ENCODE assay signal across 9 cellular contexts in genomic region chr19:10699650-10700335, GRCh38. TPM values are rescaled to one million over a fixed set of nuclear protein-coding genes. Genes with fewer than 3 reads are reported as not detected.
DNase-seq lines count a peak whose midpoint lies in the region; ATAC-seq and TF ChIP-seq lines count a peak whose summit lies in the region.
"Had no signal": no experiment of that assay in that cellular context is flagged by ENCODE, and none has a peak within 500 bp of the region (broad histone marks: within the 10 kb centered on the region; RNA-seq: fewer than 3 reads in every experiment).

No MANE protein-coding gene starts in this region.

- ATAC-seq in activated CD8-positive, alpha-beta T cell treated with anti-CD3 and anti-CD28 coated beads for 36 hours = peak; percentile 14
- no peak for ATAC-seq in GM19324 (IDR thresholded peaks at IDR 0.05; ENCODE audit: low FRiP score, unreplicated experiment)
- ATAC-seq: right cardiac atrium had no signal

- peak overlapping the region; percentile 8 for H3K4me3 Mint-ChIP-seq in activated CD8-positive, alpha-beta T cell treated with anti-CD3 and anti-CD28 coated beads for 36 hours
- no peak overlapping the region for H3K4me3 Mint-ChIP-seq in endodermal cell
- H3K4me3 Mint-ChIP-seq in osteocyte (ENCODE audit: unreplicated experiment) = no peak overlapping the region

- intact Hi-C loops in activated CD8-positive, alpha-beta T cell treated with anti-CD3 and anti-CD28 coated beads for 36 hours (cut with micrococcal nuclease) = loop anchor here (2.0 to 5.0 kb wide), 2 partner anchors 47 to 119 kb away; partner anchors contain the start of gene ILF3

- no peaks in the 10 kb centered on the region for H3K4me1 ChIP-seq in endodermal cell (ENCODE audit: control insufficient read depth, insufficient read depth, low read length)

- no peaks in the 10 kb centered on the region for H3K27me3 ChIP-seq in endodermal cell (ENCODE audit: control insufficient read depth, insufficient read depth, low read length, poor library complexity, severe bottlenecking)

- H3K27ac Mint-ChIP-seq in activated CD8-positive, alpha-beta T cell treated with anti-CD3 and anti-CD28 coated beads for 36 hours = no peak overlapping the region
- H3K27ac Mint-ChIP-seq in endodermal cell (no peak overlapping the region), osteocyte (ENCODE audit: unreplicated experiment) (no peak overlapping the region)

- H3K27me3 Mint-ChIP-seq in activated CD8-positive, alpha-beta T cell treated with anti-CD3 and anti-CD28 coated beads for 36 hours = peaks cover 4% of the 10 kb centered on the region
- H3K27me3 Mint-ChIP-seq in endodermal cell (ENCODE audit: insufficient read depth) (peaks cover 4% of the 10 kb centered on the region), osteocyte (ENCODE audit: unreplicated experiment) (no peaks in the 10 kb centered on the region)

- H3K36me3 ChIP-seq in endodermal cell (ENCODE audit: control insufficient read depth, insufficient read depth, low read length) = no peaks in the 10 kb centered on the region

- H3K36me3 Mint-ChIP-seq in activated CD8-positive, alpha-beta T cell treated with anti-CD3 and anti-CD28 coated beads for 36 hours (ENCODE audit: low read depth) = peaks cover 12% of the 10 kb centered on the region
- H3K36me3 Mint-ChIP-seq in endodermal cell (ENCODE audit: low read depth) (no peaks in the 10 kb centered on the region), osteocyte (ENCODE audit: unreplicated experiment) (no peaks in the 10 kb centered on the region)

- CTCF ChIA-PET in activated CD8-positive, alpha-beta T cell treated with anti-CD3 and anti-CD28 coated beads for 36 hours (lab: Charles Lee) = interaction anchor here (0.6 to 9.5 kb wide), 53 partner anchors 8 to 410 kb away, joined by 3 to 175 read pairs (median 4); partner anchors contain the start of genes DNM2 and TMED1

- H3K9me3 Mint-ChIP-seq in activated CD8-positive, alpha-beta T cell treated with anti-CD3 and anti-CD28 coated beads for 36 hours = no peaks in the 10 kb centered on the region
- H3K9me3 Mint-ChIP-seq in endodermal cell (no peaks in the 10 kb centered on the region), osteocyte (ENCODE audit: unreplicated experiment) (no peaks in the 10 kb centered on the region)

- DNase-seq in AG08396 (ENCODE audit: low spot score) (peak; percentile 69), GM20000 (ENCODE audit: low spot score) (peak; percentile 75), NCI-H774 (lab: John Stamatoyannopoulos, UW) (peak; percentile 45), endodermal cell (peak; percentile 84), osteocyte (ENCODE audit: extremely low spot score, unreplicated experiment) (no peak), pons (ENCODE audit: low spot score) (no peak)
- peak; percentile 89 for DNase-seq in activated CD8-positive, alpha-beta T cell treated with anti-CD3 and anti-CD28 coated beads for 36 hours

- H3K4me1 Mint-ChIP-seq in activated CD8-positive, alpha-beta T cell treated with anti-CD3 and anti-CD28 coated beads for 36 hours (ENCODE audit: low read depth) = peaks cover 22% of the 10 kb centered on the region
- peaks cover 8% of the 10 kb centered on the region for H3K4me1 Mint-ChIP-seq in endodermal cell
- H3K4me1 Mint-ChIP-seq in osteocyte (ENCODE audit: unreplicated experiment) = peaks cover 25% of the 10 kb centered on the region

- TF ChIP-seq CTCF in GM20000 (IDR thresholded peaks at IDR 0.05; ENCODE audit: extremely low read depth, missing control alignments) = peak; percentile 20
- TF ChIP-seq CTCF in activated CD8-positive, alpha-beta T cell treated with anti-CD3 and anti-CD28 coated beads for 36 hours (IDR thresholded peaks at IDR 0.05) = peak; percentile 86
- peak; percentile 78 for TF ChIP-seq CTCF in endodermal cell (conservative IDR thresholded peaks at IDR 0.05)
- peak; percentile 66 for TF ChIP-seq CTCF in osteocyte (IDR thresholded peaks at IDR 0.05)

- H3K9ac ChIP-seq in endodermal cell (ENCODE audit: extremely low read depth, low read length, poor library complexity, severe bottlenecking) = no peak overlapping the region

- H3K9me3 ChIP-seq in endodermal cell (ENCODE audit: control insufficient read depth, low read length) = no peaks in the 10 kb centered on the region

- POLR2A ChIA-PET in activated CD8-positive, alpha-beta T cell treated with anti-CD3 and anti-CD28 coated beads for 36 hours (lab: Charles Lee) = interaction anchor here (0.7 to 4.3 kb wide), 10 partner anchors 10 to 118 kb away, joined by 3 to 26 read pairs (median 4); no protein-coding TSS in a partner anchor

- H3K4me3 ChIP-seq in endodermal cell (ENCODE audit: low read length) = no peak overlapping the region

- H3K27ac ChIP-seq in endodermal cell (ENCODE audit: low read depth, low read length) = no peak overlapping the region

- 66 to 88% methylated on average over 9 to 14 of the region's 15 CpGs for WGBS in endodermal cell (ENCODE audit: insufficient coverage in 1 of 2, insufficient read length in 1 of 2), 2 experiments

RNA-seq across cellular contexts. Expression of gene QTRT1, which starts 1.4 kb away (rescaled TPM):
- total RNA-seq in activated CD8-positive, alpha-beta T cell treated with anti-CD3 and anti-CD28 coated beads for 36 hours = 10 to 100 TPM; 56.8 to 61.8 TPM
- total RNA-seq in endodermal cell (10 to 100 TPM; 36.8 to 40.0 TPM), osteocyte (56.3 and 57.7 TPM in 2 replicates)
- polyA plus RNA-seq in endodermal cell (2013, experiment 1 of 2) = 30.3 TPM
- polyA plus RNA-seq in endodermal cell (2013, experiment 2 of 2) = 30.3 TPM

RNA-seq across cellular contexts. Expression of gene DNM2, which starts 18.1 kb away (rescaled TPM):
- 100 to 1,000 TPM; 151 to 153 TPM for total RNA-seq in activated CD8-positive, alpha-beta T cell treated with anti-CD3 and anti-CD28 coated beads for 36 hours
- total RNA-seq in endodermal cell = 100 to 1,000 TPM; 118 to 136 TPM
- 79.4 TPM for polyA plus RNA-seq in endodermal cell (2013, experiment 1 of 2)
- polyA plus RNA-seq in endodermal cell (2013, experiment 2 of 2) = 78.8 TPM
- 157 and 163 TPM in 2 replicates for total RNA-seq in osteocyte

RNA-seq across cellular contexts. Expression of gene ILF3, which starts 45.6 kb away (rescaled TPM):
- total RNA-seq in activated CD8-positive, alpha-beta T cell treated with anti-CD3 and anti-CD28 coated beads for 36 hours = 100 to 1,000 TPM; 435 to 450 TPM
- total RNA-seq in endodermal cell (100 to 1,000 TPM; 625 to 629 TPM), osteocyte (223 and 231 TPM in 2 replicates)
- 488 TPM for polyA plus RNA-seq in endodermal cell (2013, experiment 1 of 2)
- polyA plus RNA-seq in endodermal cell (2013, experiment 2 of 2) = 451 TPM

Comparison
In these comparisons a context has a peak if more than half of its experiments do, and no peak if none do; other contexts are left out.
1. DNase-seq: peak in AG08396 (single experiment), GM20000 (single experiment), NCI-H774 (single experiment), activated CD8-positive, alpha-beta T cell treated with anti-CD3 and anti-CD28 coated beads for 36 hours (single experiment) and endodermal cell (single experiment); none in osteocyte (single experiment) and pons (single experiment).
2. CTCF ChIP-seq: peak in every context shown above with its lines; median percentile 86 in activated CD8-positive, alpha-beta T cell treated with anti-CD3 and anti-CD28 coated beads for 36 hours; 78 in endodermal cell; 66 in osteocyte; 20 in GM20000.